In genomic region chr9:131605770-131606590, GRCh38 we compare ENCODE assay signal across 1 cellular context.
A peak's percentile ranks its signal among the peaks of the same experiment; 100 is the strongest.
TF ChIP-seq lines count a peak whose summit lies in the region.

No MANE protein-coding gene starts in this region.

TF ChIP-seq in HepG2, 621 proteins besides CTCF, POLR2A, EP300 and RAD21 (continued from another document and continues in another):
- TF ChIP-seq FOXP4 (CRISPR knock-in tag; IDR thresholded peaks at IDR 0.05) (peak; percentile 90), SAP130 (CRISPR knock-in tag; IDR thresholded peaks at IDR 0.05; ENCODE audit: low read depth) (peak; percentile 95), ETV6 (CRISPR knock-in tag; conservative IDR thresholded peaks at IDR 0.05) (0 out of 2 replicates have a peak, but pooled peaks have one; percentile 36), ZNF724P (CRISPR knock-in tag; IDR thresholded peaks at IDR 0.05; ENCODE audit: borderline replicate concordance) (no peak), CREM (IDR thresholded peaks at IDR 0.05) (peak; percentile 84), CREM (CRISPR knock-in tag; IDR thresholded peaks at IDR 0.05) (no peak), ZNF225 (CRISPR knock-in tag; IDR thresholded peaks at IDR 0.05) (no peak), SNRNP70 (IDR thresholded peaks at IDR 0.05; ENCODE audit: low read depth, low read length) (no peak), ZNF570 (CRISPR knock-in tag; IDR thresholded peaks at IDR 0.05; ENCODE audit: borderline replicate concordance) (no peak), ZNF562 (CRISPR knock-in tag; IDR thresholded peaks at IDR 0.05; ENCODE audit: borderline replicate concordance) (no peak), JUN (CRISPR knock-in tag; IDR thresholded peaks at IDR 0.05) (peak; percentile 97), RXRA (CRISPR knock-in tag; IDR thresholded peaks at IDR 0.05) (no peak), ZNF660 (CRISPR knock-in tag; IDR thresholded peaks at IDR 0.05; ENCODE audit: borderline replicate concordance, low read depth) (no peak), FOXO1 (CRISPR knock-in tag; IDR thresholded peaks at IDR 0.05) (peak; percentile 85; the same call in 1 of the 2 replicates), ZNF782 (CRISPR knock-in tag; IDR thresholded peaks at IDR 0.05; ENCODE audit: borderline replicate concordance) (no peak), NFE2L2 (IDR thresholded peaks at IDR 0.05; ENCODE audit: low read length) (no peak), MYNN (CRISPR knock-in tag; IDR thresholded peaks at IDR 0.05; ENCODE audit: low read depth) (no peak), POLR2G (IDR thresholded peaks at IDR 0.05; ENCODE audit: low read depth, low read length) (peak; percentile 84), SP4 (CRISPR knock-in tag; IDR thresholded peaks at IDR 0.05) (peak; percentile 26; the same call in 1 of the 2 replicates), NR1H2 (CRISPR knock-in tag; IDR thresholded peaks at IDR 0.05; ENCODE audit: borderline replicate concordance, low read depth) (no peak), NR2F6 (IDR thresholded peaks at IDR 0.05) (peak; percentile 39; the same call in 1 of the 2 replicates), NR2F6 (CRISPR knock-in tag; IDR thresholded peaks at IDR 0.05) (peak; percentile 76), MZF1 (CRISPR knock-in tag; IDR thresholded peaks at IDR 0.05; ENCODE audit: borderline replicate concordance) (no peak), ZNF296 (CRISPR knock-in tag; conservative IDR thresholded peaks at IDR 0.05) (no peak), ZNF850 (CRISPR knock-in tag; conservative IDR thresholded peaks at IDR 0.05) (no peak), FIP1L1 (IDR thresholded peaks at IDR 0.05; ENCODE audit: borderline replicate concordance, insufficient read depth, low read depth, low read length) (no peak), SALL1 (CRISPR knock-in tag; IDR thresholded peaks at IDR 0.05) (peak; percentile 95), ATRX (CRISPR knock-in tag; IDR thresholded peaks at IDR 0.05; ENCODE audit: borderline replicate concordance) (no peak), TP53 (CRISPR knock-in tag; conservative IDR thresholded peaks at IDR 0.05) (no peak; the same call in 1 of the 2 replicates), CHD4 (IDR thresholded peaks at IDR 0.05; ENCODE audit: borderline replicate concordance, low read length) (no peak), ZNF20 (CRISPR knock-in tag; IDR thresholded peaks at IDR 0.05) (no peak), PHF8 (CRISPR knock-in tag; IDR thresholded peaks at IDR 0.05) (no peak), MED13 (CRISPR knock-in tag; IDR thresholded peaks at IDR 0.05) (no peak), ZBTB21 (CRISPR knock-in tag; IDR thresholded peaks at IDR 0.05) (peak; percentile 98), NKX3-1 (CRISPR knock-in tag; IDR thresholded peaks at IDR 0.05) (peak; percentile 90), SP2 (CRISPR knock-in tag; IDR thresholded peaks at IDR 0.05) (no peak), ZBTB3 (CRISPR knock-in tag; IDR thresholded peaks at IDR 0.05; ENCODE audit: borderline replicate concordance, low read depth) (peak; percentile 52; the same call in 1 of the 2 replicates), SIN3B (IDR thresholded peaks at IDR 0.05; ENCODE audit: low read length) (no peak), ZNF546 (CRISPR knock-in tag; conservative IDR thresholded peaks at IDR 0.05) (no peak), FOXK2 (IDR thresholded peaks at IDR 0.05) (no peak), ZNF274 (CRISPR knock-in tag; IDR thresholded peaks at IDR 0.05) (no peak), ZNF350 (CRISPR knock-in tag; IDR thresholded peaks at IDR 0.05; ENCODE audit: borderline replicate concordance, low read depth) (peak; percentile 68; the same call in 1 of the 2 replicates), ZNF567 (CRISPR knock-in tag; IDR thresholded peaks at IDR 0.05; ENCODE audit: borderline replicate concordance) (no peak), AGO1 (IDR thresholded peaks at IDR 0.05; ENCODE audit: low read depth, low read length, poor library complexity, severe bottlenecking) (no peak), SSRP1 (CRISPR knock-in tag; IDR thresholded peaks at IDR 0.05) (no peak), ZNF460 (CRISPR knock-in tag; IDR thresholded peaks at IDR 0.05; ENCODE audit: borderline replicate concordance) (no peak), GTF2F1 (IDR thresholded peaks at IDR 0.05; ENCODE audit: low read length) (no peak), TBX3 (IDR thresholded peaks at IDR 0.05; ENCODE audit: borderline replicate concordance) (peak; percentile 46; the same call in 1 of the 2 replicates), REPIN1 (CRISPR knock-in tag; IDR thresholded peaks at IDR 0.05; ENCODE audit: borderline replicate concordance, low read depth) (no peak), ZFP1 (CRISPR knock-in tag; IDR thresholded peaks at IDR 0.05) (0 out of 2 replicates have a peak, but pooled peaks have one; percentile 76), ZNF337 (CRISPR knock-in tag; IDR thresholded peaks at IDR 0.05; ENCODE audit: borderline replicate concordance, low read depth) (no peak), GABPA (IDR thresholded peaks at IDR 0.05; ENCODE audit: low read depth, low read length) (no peak), GABPA (CRISPR knock-in tag; IDR thresholded peaks at IDR 0.05; ENCODE audit: low read depth) (0 out of 2 replicates have a peak, but pooled peaks have one; percentile 25), RBM22 (optimal IDR thresholded peaks at IDR 0.05; ENCODE audit: low read length) (no peak), ASH2L (IDR thresholded peaks at IDR 0.05; ENCODE audit: insufficient read length, low read depth, low read length) (peak; percentile 57)
- TF ChIP-seq, protein P1, sequence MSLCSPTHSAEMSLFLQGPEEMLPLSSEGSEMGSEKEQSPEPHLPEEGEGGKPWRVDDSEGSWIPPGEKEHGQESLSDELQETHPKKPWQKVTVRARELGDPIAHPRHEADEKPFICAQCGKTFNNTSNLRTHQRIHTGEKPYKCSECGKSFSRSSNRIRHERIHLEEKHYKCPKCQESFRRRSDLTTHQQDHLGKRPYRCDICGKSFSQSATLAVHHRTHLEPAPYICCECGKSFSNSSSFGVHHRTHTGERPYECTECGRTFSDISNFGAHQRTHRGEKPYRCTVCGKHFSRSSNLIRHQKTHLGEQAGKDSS (CRISPR knock-in tag; IDR thresholded peaks at IDR 0.05; ENCODE audit: borderline replicate concordance, low read depth), result peak; percentile 51; the same call in 1 of the 2 replicates
- TF ChIP-seq, protein P2, sequence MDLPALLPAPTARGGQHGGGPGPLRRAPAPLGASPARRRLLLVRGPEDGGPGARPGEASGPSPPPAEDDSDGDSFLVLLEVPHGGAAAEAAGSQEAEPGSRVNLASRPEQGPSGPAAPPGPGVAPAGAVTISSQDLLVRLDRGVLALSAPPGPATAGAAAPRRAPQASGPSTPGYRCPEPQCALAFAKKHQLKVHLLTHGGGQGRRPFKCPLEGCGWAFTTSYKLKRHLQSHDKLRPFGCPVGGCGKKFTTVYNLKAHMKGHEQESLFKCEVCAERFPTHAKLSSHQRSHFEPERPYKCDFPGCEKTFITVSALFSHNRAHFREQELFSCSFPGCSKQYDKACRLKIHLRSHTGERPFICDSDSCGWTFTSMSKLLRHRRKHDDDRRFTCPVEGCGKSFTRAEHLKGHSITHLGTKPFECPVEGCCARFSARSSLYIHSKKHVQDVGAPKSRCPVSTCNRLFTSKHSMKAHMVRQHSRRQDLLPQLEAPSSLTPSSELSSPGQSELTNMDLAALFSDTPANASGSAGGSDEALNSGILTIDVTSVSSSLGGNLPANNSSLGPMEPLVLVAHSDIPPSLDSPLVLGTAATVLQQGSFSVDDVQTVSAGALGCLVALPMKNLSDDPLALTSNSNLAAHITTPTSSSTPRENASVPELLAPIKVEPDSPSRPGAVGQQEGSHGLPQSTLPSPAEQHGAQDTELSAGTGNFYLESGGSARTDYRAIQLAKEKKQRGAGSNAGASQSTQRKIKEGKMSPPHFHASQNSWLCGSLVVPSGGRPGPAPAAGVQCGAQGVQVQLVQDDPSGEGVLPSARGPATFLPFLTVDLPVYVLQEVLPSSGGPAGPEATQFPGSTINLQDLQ (CRISPR knock-in tag; IDR thresholded peaks at IDR 0.05), result no peak
- TF ChIP-seq, protein P3, sequence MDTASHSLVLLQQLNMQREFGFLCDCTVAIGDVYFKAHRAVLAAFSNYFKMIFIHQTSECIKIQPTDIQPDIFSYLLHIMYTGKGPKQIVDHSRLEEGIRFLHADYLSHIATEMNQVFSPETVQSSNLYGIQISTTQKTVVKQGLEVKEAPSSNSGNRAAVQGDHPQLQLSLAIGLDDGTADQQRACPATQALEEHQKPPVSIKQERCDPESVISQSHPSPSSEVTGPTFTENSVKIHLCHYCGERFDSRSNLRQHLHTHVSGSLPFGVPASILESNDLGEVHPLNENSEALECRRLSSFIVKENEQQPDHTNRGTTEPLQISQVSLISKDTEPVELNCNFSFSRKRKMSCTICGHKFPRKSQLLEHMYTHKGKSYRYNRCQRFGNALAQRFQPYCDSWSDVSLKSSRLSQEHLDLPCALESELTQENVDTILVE (CRISPR knock-in tag; IDR thresholded peaks at IDR 0.05), result peak; percentile 28; the same call in 1 of the 2 replicates
- TF ChIP-seq, protein P4, sequence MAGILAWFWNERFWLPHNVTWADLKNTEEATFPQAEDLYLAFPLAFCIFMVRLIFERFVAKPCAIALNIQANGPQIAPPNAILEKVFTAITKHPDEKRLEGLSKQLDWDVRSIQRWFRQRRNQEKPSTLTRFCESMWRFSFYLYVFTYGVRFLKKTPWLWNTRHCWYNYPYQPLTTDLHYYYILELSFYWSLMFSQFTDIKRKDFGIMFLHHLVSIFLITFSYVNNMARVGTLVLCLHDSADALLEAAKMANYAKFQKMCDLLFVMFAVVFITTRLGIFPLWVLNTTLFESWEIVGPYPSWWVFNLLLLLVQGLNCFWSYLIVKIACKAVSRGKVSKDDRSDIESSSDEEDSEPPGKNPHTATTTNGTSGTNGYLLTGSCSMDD (CRISPR knock-in tag; IDR thresholded peaks at IDR 0.05), result no peak
- TF ChIP-seq, protein P5, sequence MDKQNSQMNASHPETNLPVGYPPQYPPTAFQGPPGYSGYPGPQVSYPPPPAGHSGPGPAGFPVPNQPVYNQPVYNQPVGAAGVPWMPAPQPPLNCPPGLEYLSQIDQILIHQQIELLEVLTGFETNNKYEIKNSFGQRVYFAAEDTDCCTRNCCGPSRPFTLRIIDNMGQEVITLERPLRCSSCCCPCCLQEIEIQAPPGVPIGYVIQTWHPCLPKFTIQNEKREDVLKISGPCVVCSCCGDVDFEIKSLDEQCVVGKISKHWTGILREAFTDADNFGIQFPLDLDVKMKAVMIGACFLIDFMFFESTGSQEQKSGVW (CRISPR knock-in tag; IDR thresholded peaks at IDR 0.05; ENCODE audit: borderline replicate concordance), result no peak
- TF ChIP-seq, protein P6, sequence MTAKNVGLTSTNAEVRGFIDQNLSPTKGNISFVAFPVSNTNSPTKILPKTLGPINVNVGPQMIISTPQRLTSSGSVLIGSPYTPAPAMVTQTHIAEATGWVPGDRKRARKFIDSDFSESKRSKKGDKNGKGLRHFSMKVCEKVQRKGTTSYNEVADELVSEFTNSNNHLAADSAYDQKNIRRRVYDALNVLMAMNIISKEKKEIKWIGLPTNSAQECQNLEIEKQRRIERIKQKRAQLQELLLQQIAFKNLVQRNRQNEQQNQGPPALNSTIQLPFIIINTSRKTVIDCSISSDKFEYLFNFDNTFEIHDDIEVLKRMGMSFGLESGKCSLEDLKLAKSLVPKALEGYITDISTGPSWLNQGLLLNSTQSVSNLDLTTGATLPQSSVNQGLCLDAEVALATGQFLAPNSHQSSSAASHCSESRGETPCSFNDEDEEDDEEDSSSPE (CRISPR knock-in tag; IDR thresholded peaks at IDR 0.05), result 0 out of 2 replicates have a peak, but pooled peaks have one; percentile 68
- TF ChIP-seq, protein P7, sequence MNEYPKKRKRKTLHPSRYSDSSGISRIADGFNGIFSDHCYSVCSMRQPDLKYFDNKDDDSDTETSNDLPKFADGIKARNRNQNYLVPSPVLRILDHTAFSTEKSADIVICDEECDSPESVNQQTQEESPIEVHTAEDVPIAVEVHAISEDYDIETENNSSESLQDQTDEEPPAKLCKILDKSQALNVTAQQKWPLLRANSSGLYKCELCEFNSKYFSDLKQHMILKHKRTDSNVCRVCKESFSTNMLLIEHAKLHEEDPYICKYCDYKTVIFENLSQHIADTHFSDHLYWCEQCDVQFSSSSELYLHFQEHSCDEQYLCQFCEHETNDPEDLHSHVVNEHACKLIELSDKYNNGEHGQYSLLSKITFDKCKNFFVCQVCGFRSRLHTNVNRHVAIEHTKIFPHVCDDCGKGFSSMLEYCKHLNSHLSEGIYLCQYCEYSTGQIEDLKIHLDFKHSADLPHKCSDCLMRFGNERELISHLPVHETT (CRISPR knock-in tag; conservative IDR thresholded peaks at IDR 0.05), result no peak
- TF ChIP-seq, protein P8, sequence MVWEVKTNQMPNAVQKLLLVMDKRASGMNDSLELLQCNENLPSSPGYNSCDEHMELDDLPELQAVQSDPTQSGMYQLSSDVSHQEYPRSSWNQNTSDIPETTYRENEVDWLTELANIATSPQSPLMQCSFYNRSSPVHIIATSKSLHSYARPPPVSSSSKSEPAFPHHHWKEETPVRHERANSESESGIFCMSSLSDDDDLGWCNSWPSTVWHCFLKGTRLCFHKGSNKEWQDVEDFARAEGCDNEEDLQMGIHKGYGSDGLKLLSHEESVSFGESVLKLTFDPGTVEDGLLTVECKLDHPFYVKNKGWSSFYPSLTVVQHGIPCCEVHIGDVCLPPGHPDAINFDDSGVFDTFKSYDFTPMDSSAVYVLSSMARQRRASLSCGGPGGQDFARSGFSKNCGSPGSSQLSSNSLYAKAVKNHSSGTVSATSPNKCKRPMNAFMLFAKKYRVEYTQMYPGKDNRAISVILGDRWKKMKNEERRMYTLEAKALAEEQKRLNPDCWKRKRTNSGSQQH (CRISPR knock-in tag; IDR thresholded peaks at IDR 0.05; ENCODE audit: low read depth), result peak; percentile 85; the same call in 1 of the 2 replicates
- TF ChIP-seq, protein P9, sequence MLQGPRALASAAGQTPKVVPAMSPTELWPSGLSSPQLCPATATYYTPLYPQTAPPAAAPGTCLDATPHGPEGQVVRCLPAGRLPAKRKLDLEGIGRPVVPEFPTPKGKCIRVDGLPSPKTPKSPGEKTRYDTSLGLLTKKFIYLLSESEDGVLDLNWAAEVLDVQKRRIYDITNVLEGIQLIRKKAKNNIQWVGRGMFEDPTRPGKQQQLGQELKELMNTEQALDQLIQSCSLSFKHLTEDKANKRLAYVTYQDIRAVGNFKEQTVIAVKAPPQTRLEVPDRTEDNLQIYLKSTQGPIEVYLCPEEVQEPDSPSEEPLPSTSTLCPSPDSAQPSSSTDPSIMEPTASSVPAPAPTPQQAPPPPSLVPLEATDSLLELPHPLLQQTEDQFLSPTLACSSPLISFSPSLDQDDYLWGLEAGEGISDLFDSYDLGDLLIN (CRISPR knock-in tag; IDR thresholded peaks at IDR 0.05; ENCODE audit: borderline replicate concordance), result no peak
